In the genomic region with DNA sequence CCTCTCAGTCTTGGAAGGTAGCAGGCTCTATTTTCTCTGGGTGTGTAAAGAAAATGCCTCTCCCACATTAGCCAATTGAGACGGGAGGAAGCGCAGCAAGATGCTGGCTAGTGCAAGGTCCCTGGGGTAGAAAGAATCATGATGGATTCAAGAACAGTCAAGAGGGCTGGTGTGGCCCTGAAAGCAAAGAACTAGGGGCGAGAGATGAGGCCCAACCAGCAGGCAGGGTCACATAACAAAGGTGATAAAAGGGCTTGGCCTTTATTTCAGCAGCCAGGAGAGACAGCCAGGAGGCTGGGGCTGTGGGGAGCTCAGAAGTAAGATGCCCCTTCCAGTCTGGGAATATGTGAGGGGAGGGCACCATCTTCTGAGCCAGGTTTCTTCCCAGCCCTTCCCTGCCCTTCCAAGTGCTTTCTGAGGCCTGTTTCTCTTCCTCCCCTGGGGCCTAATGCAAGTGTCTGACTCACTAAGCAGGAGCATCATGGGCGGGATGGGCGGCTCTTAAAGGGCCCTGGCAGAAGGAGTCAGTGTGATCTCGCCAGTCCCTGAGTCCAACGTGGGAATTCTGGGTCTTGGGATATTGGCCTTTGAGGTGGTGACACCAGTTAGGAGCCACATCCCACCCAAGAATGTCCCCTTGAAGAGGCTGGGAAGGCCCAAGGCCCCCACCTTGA, we compare ENCODE assay signal across 1 cellular context.
TF ChIP-seq lines count a peak whose summit lies in the region.

No MANE protein-coding gene starts in this region.

TF ChIP-seq in GM12878, 131 proteins besides CTCF, POLR2A, EP300 and RAD21:
- TF ChIP-seq CBX5 (IDR thresholded peaks at IDR 0.05; ENCODE audit: low read depth) (no peak), NR2F1 (conservative IDR thresholded peaks at IDR 0.05) (peak; percentile 52), BACH1 (IDR thresholded peaks at IDR 0.05; ENCODE audit: borderline replicate concordance) (no peak), NBN (IDR thresholded peaks at IDR 0.05) (0 out of 2 replicates have a peak, but pooled peaks have one; percentile 24), MEF2A (IDR thresholded peaks at IDR 0.05; ENCODE audit: insufficient read depth, low read depth, low read length) (no peak), IKZF2 (IDR thresholded peaks at IDR 0.05) (peak in 1 of 2 experiments; percentile 62; a peak in 2 of 4 replicates), CHD4 (IDR thresholded peaks at IDR 0.05) (no peak), LARP7 (IDR thresholded peaks at IDR 0.05) (0 out of 2 replicates have a peak, but pooled peaks have one; percentile 38), MEF2B (IDR thresholded peaks at IDR 0.05; ENCODE audit: partially characterized antibody, poor library complexity, severe bottlenecking) (peak; percentile 72), IKZF1 (conservative IDR thresholded peaks at IDR 0.05) (peak; percentile 63; the same call in 1 of the 2 replicates), EGR1 (IDR thresholded peaks at IDR 0.05; ENCODE audit: borderline replicate concordance in 1 of 2, low read depth in 2 of 2, low read length in 2 of 2) (no peak)
- TF ChIP-seq, protein P1, sequence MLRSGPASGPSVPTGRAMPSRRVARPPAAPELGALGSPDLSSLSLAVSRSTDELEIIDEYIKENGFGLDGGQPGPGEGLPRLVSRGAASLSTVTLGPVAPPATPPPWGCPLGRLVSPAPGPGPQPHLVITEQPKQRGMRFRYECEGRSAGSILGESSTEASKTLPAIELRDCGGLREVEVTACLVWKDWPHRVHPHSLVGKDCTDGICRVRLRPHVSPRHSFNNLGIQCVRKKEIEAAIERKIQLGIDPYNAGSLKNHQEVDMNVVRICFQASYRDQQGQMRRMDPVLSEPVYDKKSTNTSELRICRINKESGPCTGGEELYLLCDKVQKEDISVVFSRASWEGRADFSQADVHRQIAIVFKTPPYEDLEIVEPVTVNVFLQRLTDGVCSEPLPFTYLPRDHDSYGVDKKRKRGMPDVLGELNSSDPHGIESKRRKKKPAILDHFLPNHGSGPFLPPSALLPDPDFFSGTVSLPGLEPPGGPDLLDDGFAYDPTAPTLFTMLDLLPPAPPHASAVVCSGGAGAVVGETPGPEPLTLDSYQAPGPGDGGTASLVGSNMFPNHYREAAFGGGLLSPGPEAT (IDR thresholded peaks at IDR 0.05; ENCODE audit: low read depth) = peak; percentile 16; the same call in 1 of the 2 replicates
- TF ChIP-seq, protein P2, sequence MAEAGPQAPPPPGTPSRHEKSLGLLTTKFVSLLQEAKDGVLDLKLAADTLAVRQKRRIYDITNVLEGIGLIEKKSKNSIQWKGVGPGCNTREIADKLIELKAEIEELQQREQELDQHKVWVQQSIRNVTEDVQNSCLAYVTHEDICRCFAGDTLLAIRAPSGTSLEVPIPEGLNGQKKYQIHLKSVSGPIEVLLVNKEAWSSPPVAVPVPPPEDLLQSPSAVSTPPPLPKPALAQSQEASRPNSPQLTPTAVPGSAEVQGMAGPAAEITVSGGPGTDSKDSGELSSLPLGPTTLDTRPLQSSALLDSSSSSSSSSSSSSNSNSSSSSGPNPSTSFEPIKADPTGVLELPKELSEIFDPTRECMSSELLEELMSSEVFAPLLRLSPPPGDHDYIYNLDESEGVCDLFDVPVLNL (IDR thresholded peaks at IDR 0.05; ENCODE audit: low read depth, low read length) = no peak
- TF ChIP-seq, protein P3, sequence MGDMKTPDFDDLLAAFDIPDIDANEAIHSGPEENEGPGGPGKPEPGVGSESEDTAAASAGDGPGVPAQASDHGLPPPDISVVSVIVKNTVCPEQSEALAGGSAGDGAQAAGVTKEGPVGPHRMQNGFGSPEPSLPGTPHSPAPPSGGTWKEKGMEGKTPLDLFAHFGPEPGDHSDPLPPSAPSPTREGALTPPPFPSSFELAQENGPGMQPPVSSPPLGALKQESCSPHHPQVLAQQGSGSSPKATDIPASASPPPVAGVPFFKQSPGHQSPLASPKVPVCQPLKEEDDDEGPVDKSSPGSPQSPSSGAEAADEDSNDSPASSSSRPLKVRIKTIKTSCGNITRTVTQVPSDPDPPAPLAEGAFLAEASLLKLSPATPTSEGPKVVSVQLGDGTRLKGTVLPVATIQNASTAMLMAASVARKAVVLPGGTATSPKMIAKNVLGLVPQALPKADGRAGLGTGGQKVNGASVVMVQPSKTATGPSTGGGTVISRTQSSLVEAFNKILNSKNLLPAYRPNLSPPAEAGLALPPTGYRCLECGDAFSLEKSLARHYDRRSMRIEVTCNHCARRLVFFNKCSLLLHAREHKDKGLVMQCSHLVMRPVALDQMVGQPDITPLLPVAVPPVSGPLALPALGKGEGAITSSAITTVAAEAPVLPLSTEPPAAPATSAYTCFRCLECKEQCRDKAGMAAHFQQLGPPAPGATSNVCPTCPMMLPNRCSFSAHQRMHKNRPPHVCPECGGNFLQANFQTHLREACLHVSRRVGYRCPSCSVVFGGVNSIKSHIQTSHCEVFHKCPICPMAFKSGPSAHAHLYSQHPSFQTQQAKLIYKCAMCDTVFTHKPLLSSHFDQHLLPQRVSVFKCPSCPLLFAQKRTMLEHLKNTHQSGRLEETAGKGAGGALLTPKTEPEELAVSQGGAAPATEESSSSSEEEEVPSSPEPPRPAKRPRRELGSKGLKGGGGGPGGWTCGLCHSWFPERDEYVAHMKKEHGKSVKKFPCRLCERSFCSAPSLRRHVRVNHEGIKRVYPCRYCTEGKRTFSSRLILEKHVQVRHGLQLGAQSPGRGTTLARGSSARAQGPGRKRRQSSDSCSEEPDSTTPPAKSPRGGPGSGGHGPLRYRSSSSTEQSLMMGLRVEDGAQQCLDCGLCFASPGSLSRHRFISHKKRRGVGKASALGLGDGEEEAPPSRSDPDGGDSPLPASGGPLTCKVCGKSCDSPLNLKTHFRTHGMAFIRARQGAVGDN (IDR thresholded peaks at IDR 0.05) = peak; percentile 77
- TF ChIP-seq, protein P4, sequence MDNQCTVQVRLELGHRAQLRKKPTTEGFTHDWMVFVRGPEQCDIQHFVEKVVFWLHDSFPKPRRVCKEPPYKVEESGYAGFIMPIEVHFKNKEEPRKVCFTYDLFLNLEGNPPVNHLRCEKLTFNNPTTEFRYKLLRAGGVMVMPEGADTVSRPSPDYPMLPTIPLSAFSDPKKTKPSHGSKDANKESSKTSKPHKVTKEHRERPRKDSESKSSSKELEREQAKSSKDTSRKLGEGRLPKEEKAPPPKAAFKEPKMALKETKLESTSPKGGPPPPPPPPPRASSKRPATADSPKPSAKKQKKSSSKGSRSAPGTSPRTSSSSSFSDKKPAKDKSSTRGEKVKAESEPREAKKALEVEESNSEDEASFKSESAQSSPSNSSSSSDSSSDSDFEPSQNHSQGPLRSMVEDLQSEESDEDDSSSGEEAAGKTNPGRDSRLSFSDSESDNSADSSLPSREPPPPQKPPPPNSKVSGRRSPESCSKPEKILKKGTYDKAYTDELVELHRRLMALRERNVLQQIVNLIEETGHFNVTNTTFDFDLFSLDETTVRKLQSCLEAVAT (IDR thresholded peaks at IDR 0.05) = peak; percentile 45; the same call in 1 of the 2 replicates
- TF ChIP-seq, protein P5, sequence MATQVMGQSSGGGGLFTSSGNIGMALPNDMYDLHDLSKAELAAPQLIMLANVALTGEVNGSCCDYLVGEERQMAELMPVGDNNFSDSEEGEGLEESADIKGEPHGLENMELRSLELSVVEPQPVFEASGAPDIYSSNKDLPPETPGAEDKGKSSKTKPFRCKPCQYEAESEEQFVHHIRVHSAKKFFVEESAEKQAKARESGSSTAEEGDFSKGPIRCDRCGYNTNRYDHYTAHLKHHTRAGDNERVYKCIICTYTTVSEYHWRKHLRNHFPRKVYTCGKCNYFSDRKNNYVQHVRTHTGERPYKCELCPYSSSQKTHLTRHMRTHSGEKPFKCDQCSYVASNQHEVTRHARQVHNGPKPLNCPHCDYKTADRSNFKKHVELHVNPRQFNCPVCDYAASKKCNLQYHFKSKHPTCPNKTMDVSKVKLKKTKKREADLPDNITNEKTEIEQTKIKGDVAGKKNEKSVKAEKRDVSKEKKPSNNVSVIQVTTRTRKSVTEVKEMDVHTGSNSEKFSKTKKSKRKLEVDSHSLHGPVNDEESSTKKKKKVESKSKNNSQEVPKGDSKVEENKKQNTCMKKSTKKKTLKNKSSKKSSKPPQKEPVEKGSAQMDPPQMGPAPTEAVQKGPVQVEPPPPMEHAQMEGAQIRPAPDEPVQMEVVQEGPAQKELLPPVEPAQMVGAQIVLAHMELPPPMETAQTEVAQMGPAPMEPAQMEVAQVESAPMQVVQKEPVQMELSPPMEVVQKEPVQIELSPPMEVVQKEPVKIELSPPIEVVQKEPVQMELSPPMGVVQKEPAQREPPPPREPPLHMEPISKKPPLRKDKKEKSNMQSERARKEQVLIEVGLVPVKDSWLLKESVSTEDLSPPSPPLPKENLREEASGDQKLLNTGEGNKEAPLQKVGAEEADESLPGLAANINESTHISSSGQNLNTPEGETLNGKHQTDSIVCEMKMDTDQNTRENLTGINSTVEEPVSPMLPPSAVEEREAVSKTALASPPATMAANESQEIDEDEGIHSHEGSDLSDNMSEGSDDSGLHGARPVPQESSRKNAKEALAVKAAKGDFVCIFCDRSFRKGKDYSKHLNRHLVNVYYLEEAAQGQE (IDR thresholded peaks at IDR 0.05; ENCODE audit: low read depth, low read length) = no peak
- TF ChIP-seq, protein P6, sequence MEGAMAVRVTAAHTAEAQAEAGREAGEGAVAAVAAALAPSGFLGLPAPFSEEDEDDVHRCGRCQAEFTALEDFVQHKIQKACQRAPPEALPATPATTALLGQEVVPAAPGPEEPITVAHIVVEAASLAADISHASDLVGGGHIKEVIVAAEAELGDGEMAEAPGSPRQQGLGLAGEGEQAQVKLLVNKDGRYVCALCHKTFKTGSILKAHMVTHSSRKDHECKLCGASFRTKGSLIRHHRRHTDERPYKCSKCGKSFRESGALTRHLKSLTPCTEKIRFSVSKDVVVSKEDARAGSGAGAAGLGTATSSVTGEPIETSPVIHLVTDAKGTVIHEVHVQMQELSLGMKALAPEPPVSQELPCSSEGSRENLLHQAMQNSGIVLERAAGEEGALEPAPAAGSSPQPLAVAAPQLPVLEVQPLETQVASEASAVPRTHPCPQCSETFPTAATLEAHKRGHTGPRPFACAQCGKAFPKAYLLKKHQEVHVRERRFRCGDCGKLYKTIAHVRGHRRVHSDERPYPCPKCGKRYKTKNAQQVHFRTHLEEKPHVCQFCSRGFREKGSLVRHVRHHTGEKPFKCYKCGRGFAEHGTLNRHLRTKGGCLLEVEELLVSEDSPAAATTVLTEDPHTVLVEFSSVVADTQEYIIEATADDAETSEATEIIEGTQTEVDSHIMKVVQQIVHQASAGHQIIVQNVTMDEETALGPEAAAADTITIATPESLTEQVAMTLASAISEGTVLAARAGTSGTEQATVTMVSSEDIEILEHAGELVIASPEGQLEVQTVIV (IDR thresholded peaks at IDR 0.05; ENCODE audit: borderline replicate concordance, partially characterized antibody) = no peak
TF ChIP-seq in GM12878: peak in this region for 9.
